ENCODE assay signal across 19 cellular contexts in genomic region chr14:94165744-94166143, GRCh38. TPM values are rescaled to one million over a fixed set of nuclear protein-coding genes. Genes with fewer than 3 reads are reported as not detected.
"Had no signal": no experiment of that assay in that cellular context is flagged by ENCODE, and none has a peak within 500 bp of the region (broad histone marks: within the 10 kb centered on the region; RNA-seq: fewer than 3 reads in every experiment).

No MANE protein-coding gene starts in this region.

- H3K4me1 ChIP-seq: transverse colon had no signal

- H3K36me3 ChIP-seq: cardiac muscle cell, heart right ventricle, stomach, suprapubic skin, transverse colon had no signal

- H3K27me3 ChIP-seq: body of pancreas had no signal

- H3K4me3 Mint-ChIP-seq: activated naive CD4-positive, alpha-beta T cell treated with anti-CD3 and anti-CD28 coated beads, Interleukin-2, amount 10 ng/mL, durations not matched to agents 7 days and 5 days; activated T-cell treated with anti-CD3 and anti-CD28 coated beads, Interleukin-2, amount 50 U/mL, for 24 hours; memory B cell; stimulated activated memory B cell treated with anti-CD40 and anti-IgM and Interleukin-4, amounts not matched to agents 10 μg/mL and 1 μg/mL and 100 μg/mL, for 72 hours had no signal

- H3K9me3 ChIP-seq: body of pancreas, heart right ventricle, mucosa of descending colon, stomach, suprapubic skin, transverse colon had no signal

- H3K4me1 Mint-ChIP-seq: memory B cell; stimulated activated memory B cell treated with anti-CD40 and anti-IgM and Interleukin-4, amounts not matched to agents 10 μg/mL and 1 μg/mL and 100 μg/mL, for 72 hours had no signal

- H3K27me3 Mint-ChIP-seq: activated T-cell treated with anti-CD3 and anti-CD28 coated beads, Interleukin-2, amount 50 U/mL, for 24 hours had no signal

- H3K36me3 Mint-ChIP-seq: activated naive CD4-positive, alpha-beta T cell treated with anti-CD3 and anti-CD28 coated beads, Interleukin-2, amount 10 ng/mL, durations not matched to agents 7 days and 5 days; memory B cell; stimulated activated memory B cell treated with anti-CD40 and anti-IgM and Interleukin-4, amounts not matched to agents 10 μg/mL and 1 μg/mL and 100 μg/mL, for 72 hours had no signal

- H3K27ac ChIP-seq: body of pancreas, cardiac muscle cell, heart right ventricle, stomach, suprapubic skin, transverse colon had no signal

- H3K9me3 Mint-ChIP-seq: activated naive CD4-positive, alpha-beta T cell treated with anti-CD3 and anti-CD28 coated beads, Interleukin-2, amount 10 ng/mL, durations not matched to agents 7 days and 5 days; activated T-cell treated with anti-CD3 and anti-CD28 coated beads, Interleukin-2, amount 50 U/mL, for 24 hours; stimulated activated memory B cell treated with anti-CD40 and anti-IgM and Interleukin-4, amounts not matched to agents 10 μg/mL and 1 μg/mL and 100 μg/mL, for 72 hours had no signal

- ATAC-seq: body of pancreas; left colon; mucosa of descending colon; sciatic nerve; stimulated activated memory B cell treated with anti-CD40 and anti-IgM and Interleukin-4, amounts not matched to agents 10 μg/mL and 1 μg/mL and 100 μg/mL, for 72 hours had no signal

- H3K27ac Mint-ChIP-seq: activated naive CD4-positive, alpha-beta T cell treated with anti-CD3 and anti-CD28 coated beads, Interleukin-2, amount 10 ng/mL, durations not matched to agents 7 days and 5 days; memory B cell; nephron progenitor cell; stimulated activated memory B cell treated with anti-CD40 and anti-IgM and Interleukin-4, amounts not matched to agents 10 μg/mL and 1 μg/mL and 100 μg/mL, for 72 hours had no signal

- H3K4me3 ChIP-seq: body of pancreas, cardiac muscle cell, heart right ventricle, mucosa of descending colon, stomach, suprapubic skin, transverse colon had no signal

- DNase-seq: activated CD4-positive, alpha-beta T cell treated with anti-CD3 and anti-CD28 coated beads for 48 hours; activated naive CD4-positive, alpha-beta T cell treated with anti-CD3 and anti-CD28 coated beads, Interleukin-2, amount 10 ng/mL, durations not matched to agents 7 days and 5 days; activated T-cell treated with anti-CD3 and anti-CD28 coated beads, Interleukin-2, amount 50 U/mL, for 24 hours; body of pancreas; heart right ventricle; left colon; mucosa of descending colon; small intestine; stimulated activated CD4-positive, alpha-beta T cell treated with anti-CD3 and anti-CD28 coated beads, Interleukin-2, amount 100 ng/mL, for 24 hours; stomach; T-helper 1 cell; transverse colon had no signal

RNA-seq across cellular contexts. Expression of gene PPP4R4, which starts 8.4 kb away (rescaled TPM):
- total RNA-seq: transverse colon had no signal

RNA-seq across cellular contexts. Expression of gene IFI27, which starts 55.2 kb away (rescaled TPM):
- total RNA-seq: epithelial cell of proximal tubule had no signal
